In the genomic region with DNA sequence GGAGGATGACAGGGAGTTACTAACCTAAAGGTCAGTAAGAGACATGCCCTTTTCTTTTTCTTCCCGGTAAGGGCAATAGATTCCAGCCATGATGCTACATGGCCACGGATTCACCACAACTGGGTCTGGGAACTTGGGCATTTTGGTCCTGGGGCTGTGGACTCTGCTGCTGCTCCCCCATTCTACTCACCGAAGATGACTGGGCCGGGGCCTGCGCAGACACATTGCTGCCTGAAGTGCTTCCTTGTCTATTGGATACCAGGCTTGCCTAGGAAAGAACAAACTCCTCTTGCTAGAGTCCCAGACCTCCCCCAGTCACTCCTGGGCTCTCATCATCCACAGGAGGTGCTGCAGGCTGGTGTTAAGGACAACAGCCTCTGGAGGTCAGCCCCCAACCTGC, we compare ENCODE assay signal across 30 cellular contexts. TPM values are rescaled to one million over a fixed set of nuclear protein-coding genes. Genes with fewer than 3 reads are reported as not detected.
"Had no signal": no experiment of that assay in that cellular context is flagged by ENCODE, and none has a peak within 500 bp of the region (broad histone marks: within the 10 kb centered on the region; RNA-seq: fewer than 3 reads in every experiment).

No MANE protein-coding gene starts in this region.

- H3K4me1 Mint-ChIP-seq: memory B cell had no signal

- H3K27ac Mint-ChIP-seq: memory B cell; natural killer cell treated with Interleukin-12 subunit alpha and Interleukin-12 subunit beta and Interleukin-15 and Interleukin-18, amount 100 ng/mL, for 72 hours; stimulated activated naive B cell treated with anti-CD40 and anti-IgM and Interleukin-4, amounts not matched to agents 10 μg/mL and 1 μg/mL and 100 μg/mL, for 72 hours; stimulated activated naive CD8-positive, alpha-beta T cell treated with anti-CD3 and anti-CD28 coated beads, Interleukin-15, Interleukin-2, amounts not matched to agents 100 ng/mL and 50 ng/mL, for 24 hours; type B pancreatic cell had no signal

- H3K27me3 ChIP-seq: hepatocyte, pancreas, right lobe of liver, tibial nerve, uterus had no signal

- DNase-seq: islet precursor cell; midbrain; mucosa of descending colon; naive thymus-derived CD4-positive, alpha-beta T cell; pancreas; retina; right lobe of liver; stimulated activated CD4-positive, alpha-beta T cell treated with anti-CD3 and anti-CD28 coated beads, Interleukin-1b, Interleukin-23, amount 100 ng/mL, for 48 hours; stimulated activated CD4-positive, alpha-beta T cell treated with anti-CD3 and anti-CD28 coated beads, Interleukin-2, amount 100 ng/mL, for 48 hours; stimulated activated CD4-positive, alpha-beta T cell treated with anti-CD3 and anti-CD28 coated beads, Interleukin-4, amount 100 ng/mL, for 4 hours; stimulated activated naive B cell treated with anti-CD40 and anti-IgM and Interleukin-4, amounts not matched to agents 10 μg/mL and 1 μg/mL and 100 μg/mL, for 72 hours; uterus had no signal

- H3K9me3 ChIP-seq: mucosa of descending colon, pancreas, prostate gland, right lobe of liver, tibial nerve, uterus had no signal

- H3K4me1 ChIP-seq: pancreas, right lobe of liver, uterus had no signal

- H3K36me3 Mint-ChIP-seq: memory B cell; naive thymus-derived CD4-positive, alpha-beta T cell; natural killer cell treated with Interleukin-12 subunit alpha and Interleukin-12 subunit beta and Interleukin-15 and Interleukin-18, amount 100 ng/mL, for 72 hours; stimulated activated naive B cell treated with anti-CD40 and anti-IgM and Interleukin-4, amounts not matched to agents 10 μg/mL and 1 μg/mL and 100 μg/mL, for 72 hours had no signal

- H3K4me3 Mint-ChIP-seq: memory B cell; naive thymus-derived CD4-positive, alpha-beta T cell; natural killer cell treated with Interleukin-12 subunit alpha and Interleukin-12 subunit beta and Interleukin-15 and Interleukin-18, amount 100 ng/mL, for 72 hours; stimulated activated naive B cell treated with anti-CD40 and anti-IgM and Interleukin-4, amounts not matched to agents 10 μg/mL and 1 μg/mL and 100 μg/mL, for 72 hours; stimulated activated naive CD8-positive, alpha-beta T cell treated with anti-CD3 and anti-CD28 coated beads, Interleukin-15, Interleukin-2, amounts not matched to agents 100 ng/mL and 50 ng/mL, for 24 hours; type B pancreatic cell had no signal

- H3K27me3 Mint-ChIP-seq: stimulated activated naive CD8-positive, alpha-beta T cell treated with anti-CD3 and anti-CD28 coated beads, Interleukin-15, Interleukin-2, amounts not matched to agents 100 ng/mL and 50 ng/mL, for 24 hours; type B pancreatic cell had no signal

- ATAC-seq: mucosa of descending colon; naive thymus-derived CD4-positive, alpha-beta T cell; natural killer cell treated with Interleukin-12 subunit alpha and Interleukin-12 subunit beta and Interleukin-15 and Interleukin-18, amount 100 ng/mL, for 72 hours; right lobe of liver; stimulated activated naive B cell treated with anti-CD40 and anti-IgM and Interleukin-4, amounts not matched to agents 10 μg/mL and 1 μg/mL and 100 μg/mL, for 72 hours had no signal

- H3K9me3 Mint-ChIP-seq: memory B cell; naive thymus-derived CD4-positive, alpha-beta T cell; natural killer cell treated with Interleukin-12 subunit alpha and Interleukin-12 subunit beta and Interleukin-15 and Interleukin-18, amount 100 ng/mL, for 72 hours; stimulated activated naive B cell treated with anti-CD40 and anti-IgM and Interleukin-4, amounts not matched to agents 10 μg/mL and 1 μg/mL and 100 μg/mL, for 72 hours; stimulated activated naive CD8-positive, alpha-beta T cell treated with anti-CD3 and anti-CD28 coated beads, Interleukin-15, Interleukin-2, amounts not matched to agents 100 ng/mL and 50 ng/mL, for 24 hours; type B pancreatic cell had no signal

- H3K27ac ChIP-seq: hepatocyte, pancreas, prostate gland, right lobe of liver, tibial nerve, uterus had no signal

- H3K36me3 ChIP-seq: prostate gland, right lobe of liver, uterus had no signal

- H3K4me3 ChIP-seq: hepatocyte, mucosa of descending colon, pancreas, prostate gland, right lobe of liver, smooth muscle cell, tibial nerve, uterus had no signal

RNA-seq across cellular contexts. Expression of a gene that starts 49.9 kb away (rescaled TPM):
- total RNA-seq: hepatocyte; kidney epithelial cell; left lobe of liver; lower leg skin; lung microvascular endothelial cell; mesenteric fat pad; mucosa of descending colon; naive thymus-derived CD4-positive, alpha-beta T cell; natural killer cell treated with Interleukin-12 subunit alpha and Interleukin-12 subunit beta and Interleukin-15 and Interleukin-18, amount 100 ng/mL, for 72 hours; osteoblast; pancreas; right lobe of liver; skeletal muscle tissue; smooth muscle cell; temporal lobe; ureter had no signal
- polyA plus RNA-seq: hepatocyte; naive thymus-derived CD4-positive, alpha-beta T cell; smooth muscle cell; thymus had no signal
